In genomic region chr20:51563141-51563596, GRCh38 we compare ENCODE assay signal across 1 cellular context.
TF ChIP-seq lines count a peak whose summit lies in the region.

No MANE protein-coding gene starts in this region.

TF ChIP-seq in WTC11, 78 proteins besides CTCF, POLR2A, EP300 and RAD21 (continued from another document):
- TF ChIP-seq SMAD3 (CRISPR knock-in tag; IDR thresholded peaks at IDR 0.05; ENCODE audit: borderline replicate concordance): no peak
- TF ChIP-seq, protein P1, sequence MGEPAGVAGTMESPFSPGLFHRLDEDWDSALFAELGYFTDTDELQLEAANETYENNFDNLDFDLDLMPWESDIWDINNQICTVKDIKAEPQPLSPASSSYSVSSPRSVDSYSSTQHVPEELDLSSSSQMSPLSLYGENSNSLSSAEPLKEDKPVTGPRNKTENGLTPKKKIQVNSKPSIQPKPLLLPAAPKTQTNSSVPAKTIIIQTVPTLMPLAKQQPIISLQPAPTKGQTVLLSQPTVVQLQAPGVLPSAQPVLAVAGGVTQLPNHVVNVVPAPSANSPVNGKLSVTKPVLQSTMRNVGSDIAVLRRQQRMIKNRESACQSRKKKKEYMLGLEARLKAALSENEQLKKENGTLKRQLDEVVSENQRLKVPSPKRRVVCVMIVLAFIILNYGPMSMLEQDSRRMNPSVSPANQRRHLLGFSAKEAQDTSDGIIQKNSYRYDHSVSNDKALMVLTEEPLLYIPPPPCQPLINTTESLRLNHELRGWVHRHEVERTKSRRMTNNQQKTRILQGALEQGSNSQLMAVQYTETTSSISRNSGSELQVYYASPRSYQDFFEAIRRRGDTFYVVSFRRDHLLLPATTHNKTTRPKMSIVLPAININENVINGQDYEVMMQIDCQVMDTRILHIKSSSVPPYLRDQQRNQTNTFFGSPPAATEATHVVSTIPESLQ (CRISPR knock-in tag; IDR thresholded peaks at IDR 0.05): no peak
- TF ChIP-seq RELA (CRISPR knock-in tag; IDR thresholded peaks at IDR 0.05; ENCODE audit: borderline replicate concordance): no peak
